11 cellular contexts compared by ENCODE assay signal in the genomic region with DNA sequence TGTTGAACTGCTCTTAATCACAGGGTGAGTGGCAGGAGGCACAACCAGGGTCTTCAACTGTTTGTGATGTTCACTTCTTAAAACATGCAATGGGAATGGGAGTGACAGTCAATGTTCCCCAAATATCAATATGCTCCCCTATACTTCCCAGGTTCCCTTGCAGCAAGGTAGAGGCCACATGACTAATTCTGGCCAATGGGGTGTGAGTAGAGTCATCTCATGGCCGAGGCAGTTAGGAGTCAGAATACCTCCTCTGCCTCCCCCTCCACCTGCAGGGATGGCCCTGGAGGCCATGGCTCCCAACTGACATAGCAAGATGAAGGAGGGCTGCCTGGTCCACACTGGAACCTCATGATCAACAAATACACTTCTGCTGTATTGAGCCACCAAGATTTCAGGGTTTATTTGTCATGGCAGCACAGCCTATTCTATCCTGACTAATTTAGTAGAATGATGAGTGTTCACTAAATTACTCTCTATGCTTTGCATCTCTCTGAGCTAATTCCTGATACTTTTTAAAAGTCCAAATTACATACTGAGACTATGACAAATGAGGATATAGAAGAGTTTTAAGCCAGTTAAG. TPM values are rescaled to one million over a fixed set of nuclear protein-coding genes. Genes with fewer than 3 reads are reported as not detected.
"Had no signal": no experiment of that assay in that cellular context is flagged by ENCODE, and none has a peak within 500 bp of the region (broad histone marks: within the 10 kb centered on the region; RNA-seq: fewer than 3 reads in every experiment).

No MANE protein-coding gene starts in this region.

- H3K4me3 Mint-ChIP-seq: HFFc6, IgD-negative memory B cell had no signal

- H3K27me3 Mint-ChIP-seq: IgD-negative memory B cell had no signal

- H3K9ac ChIP-seq: GM23248 had no signal

- DNase-seq: GM23248, GOT3, H7, HFFc6, KBM-7 had no signal

- H3K27ac Mint-ChIP-seq: HFFc6, IgD-negative memory B cell had no signal

- H3K9me3 Mint-ChIP-seq: HFFc6 had no signal

- FAIRE-seq: HTR-8/SVneo had no signal

- H3K4me1 ChIP-seq: HAP-1 had no signal

- ATAC-seq: HCT116 had no signal

- H3K27ac ChIP-seq: GM23248 had no signal

- H3K9me3 ChIP-seq: HAP-1 had no signal

- H2AFZ ChIP-seq: GM23248 had no signal

- H3K4me3 ChIP-seq: GM23248, HAP-1 had no signal

RNA-seq across cellular contexts. Expression of gene SIGLEC11, which starts 55.3 kb away (rescaled TPM):
- total RNA-seq: GM23248, H4, H7, HFFc6, HT-29 had no signal
- polyA plus RNA-seq: GM23248, IgD-negative memory B cell had no signal
